Comparison of ENCODE assay signal across 16 cellular contexts in the genomic region with DNA sequence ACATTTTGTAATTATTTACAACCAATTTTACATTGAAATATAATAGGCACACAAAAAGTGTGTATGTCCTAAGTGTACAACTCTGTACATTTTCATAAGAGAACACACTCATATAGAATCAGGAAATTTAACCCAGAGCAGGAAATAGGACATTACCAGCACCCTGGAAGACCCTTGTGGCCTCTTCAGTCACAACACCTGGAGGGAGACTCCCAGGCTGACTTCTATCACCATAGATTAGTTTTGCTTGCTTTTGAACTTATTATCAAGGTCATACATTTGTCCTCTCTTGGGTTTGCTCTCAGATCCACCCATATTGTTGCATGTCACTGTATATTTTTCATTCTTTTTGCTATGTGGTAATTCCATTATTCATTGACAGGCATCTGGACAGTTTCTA.
DNase-seq lines count a peak whose midpoint lies in the region; ATAC-seq and TF ChIP-seq lines count a peak whose summit lies in the region.
"Had no signal": no experiment of that assay in that cellular context is flagged by ENCODE, and none has a peak within 500 bp of the region (broad histone marks: within the 10 kb centered on the region; RNA-seq: fewer than 3 reads in every experiment).

No MANE protein-coding gene starts in this region.

- H3K9me3 Mint-ChIP-seq in nephron, result no peaks in the 10 kb centered on the region
- H3K9me3 Mint-ChIP-seq: CD8-positive, alpha-beta memory T cell had no signal

- H3K27ac ChIP-seq in RWPE1, result peak overlapping the region; percentile 44; the same call in 1 of the 2 replicates

- H3K27me3 Mint-ChIP-seq in nephron (ENCODE audit: low read depth), result peaks cover 39% of the 10 kb centered on the region

- H3K27ac Mint-ChIP-seq in nephron, result no peak overlapping the region

- CTCF ChIA-PET in RWPE1 (lab: Yijun Ruan, JAX), result interaction anchor here (1.9 kb wide), 1 partner anchor 13 kb away, joined by 6 read pairs; no protein-coding TSS in a partner anchor

- H3K4me3 Mint-ChIP-seq in nephron, result peak overlapping the region in 2 of 3 experiments; percentile 37 to 46

- TF ChIP-seq CTCF in GM12873 (IDR thresholded peaks at IDR 0.05; ENCODE audit: insufficient read depth, low read depth, low read length, missing control alignments) (peak; percentile 22), RWPE1 (conservative IDR thresholded peaks at IDR 0.05; ENCODE audit: low read depth) (no peak), nephron (IDR thresholded peaks at IDR 0.05; ENCODE audit: unreplicated experiment in 3 of 3) (no peak)

- peaks cover 12% of the 10 kb centered on the region for H3K36me3 Mint-ChIP-seq in nephron (ENCODE audit: low read depth)

- H3K4me1 Mint-ChIP-seq in nephron, result peaks cover 44% of the 10 kb centered on the region

- ATAC-seq in HG03565 (IDR thresholded peaks at IDR 0.05; ENCODE audit: unreplicated experiment), result no peak
- no peak for ATAC-seq in GM19324 (IDR thresholded peaks at IDR 0.05; ENCODE audit: low FRiP score, unreplicated experiment)
- ATAC-seq: Right ventricle myocardium inferior had no signal

- DNase-seq in 8988T (peak; percentile 59), RWPE1 (ENCODE audit: low spot score) (no peak), NCI-H187 treated with DMSO at 0.1 percent for 48 hours (lab: John Stamatoyannopoulos, UW) (no peak), D341Med (ENCODE audit: low spot score) (no peak)
- DNase-seq: ACHN; CD8-positive, alpha-beta memory T cell; DMS 273 treated with DMSO at 0.1 percent for 48 hours; NCI-H1105; NCI-H1694 treated with DMSO at 0.1 percent for 48 hours; NCI-H446; NCI-H748 treated with DMSO at 0.1 percent for 48 hours had no signal

- POLR2A ChIA-PET in RWPE1 (lab: Yijun Ruan, JAX; ENCODE audit: low non-redundant PET), result no interaction called here
